In the genomic region with DNA sequence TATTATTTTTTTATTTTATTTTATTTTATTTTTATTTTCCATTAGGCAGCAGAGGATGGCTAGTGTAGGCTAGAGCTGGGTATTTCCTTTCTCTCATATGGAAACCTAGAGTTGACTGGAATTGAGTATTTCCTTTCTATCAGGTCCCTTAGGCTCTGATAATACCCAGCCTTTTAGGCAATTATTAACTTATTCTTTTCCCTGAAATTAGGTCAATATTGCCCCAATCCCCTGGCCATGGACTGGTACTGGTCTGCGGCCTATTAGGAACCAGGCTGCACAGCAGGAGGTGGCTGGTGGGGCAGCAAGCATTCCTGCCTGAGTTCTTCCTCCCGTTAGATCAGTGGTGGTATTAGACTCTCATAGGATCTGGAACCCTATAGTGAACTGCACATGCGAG, we compare ENCODE assay signal across 39 cellular contexts.
"Had no signal": no experiment of that assay in that cellular context is flagged by ENCODE, and none has a peak within 500 bp of the region (broad histone marks: within the 10 kb centered on the region; RNA-seq: fewer than 3 reads in every experiment).

No MANE protein-coding gene starts in this region.

- H3K27ac Mint-ChIP-seq: activated naive CD4-positive, alpha-beta T cell treated with anti-CD3 and anti-CD28 coated beads for 36 hours; activated naive CD4-positive, alpha-beta T cell treated with anti-CD3 and anti-CD28 coated beads, Interleukin-2, amount 50 U/mL, for 24 hours; activated naive CD4-positive, alpha-beta T cell treated with anti-CD3 and anti-CD28 coated beads, Interleukin-2, amount 50 U/mL, for 72 hours; activated naive CD8-positive, alpha-beta T cell; activated naive CD8-positive, alpha-beta T cell treated with anti-CD3 and anti-CD28 coated beads for 36 hours; activated naive CD8-positive, alpha-beta T cell treated with anti-CD3 and anti-CD28 coated beads, Interleukin-2, amount 10 ng/mL, durations not matched to agents 7 days and 5 days; activated naive CD8-positive, alpha-beta T cell treated with anti-CD3 and anti-CD28 coated beads, Interleukin-2, amount 50 U/mL, for 24 hours; activated T-cell treated with anti-CD3 and anti-CD28 coated beads, Interleukin-2, amount 50 U/mL, for 24 hours; activated T-helper 1 cell treated with anti-CD3 and anti-CD28 coated beads, Interleukin-12 subunit alpha, Interleukin-12 subunit beta, Interleukin-2, Interleukin-4 antibody, amounts not matched to agents 30 ng/mL and 10 ng/mL and 1 ng/mL, durations not matched to agents 14 hours and 24 hours and 36 hours; activated T-helper 17 cell treated with anti-CD3 and anti-CD28 coated beads, Interleukin-2, amount 50 U/mL, for 72 hours; activated T-helper 2 cell treated with anti-CD3 and anti-CD28 coated beads, Interferon-gamma antibody, Interleukin-2, Interleukin-4, amounts not matched to agents 10 μg/mL and 5 μg/mL and 100 μg/mL, durations not matched to agents 14 hours and 24 hours and 36 hours; brain had no signal

- DNase-seq: activated effector memory CD4-positive, alpha-beta T cell treated with anti-CD3 and anti-CD28 coated beads, Interleukin-2, amount 50 U/mL, for 16 hours; activated effector memory CD4-positive, alpha-beta T cell treated with Interleukin-2 at 50 U/mL for 16 hours; activated gamma-delta T cell; activated gamma-delta T cell treated with Interleukin-2 at 50 U/mL for 16 hours; activated naive CD4-positive, alpha-beta T cell; activated naive CD4-positive, alpha-beta T cell treated with anti-CD3 and anti-CD28 coated beads for 36 hours; activated naive CD4-positive, alpha-beta T cell treated with anti-CD3 and anti-CD28 coated beads, Interleukin-2, amount 50 U/mL, for 16 hours; activated naive CD8-positive, alpha-beta T cell treated with anti-CD3 and anti-CD28 coated beads for 36 hours; activated naive CD8-positive, alpha-beta T cell treated with anti-CD3 and anti-CD28 coated beads, Interleukin-2, amount 10 ng/mL, durations not matched to agents 7 days and 5 days; activated naive CD8-positive, alpha-beta T cell treated with anti-CD3 and anti-CD28 coated beads, Interleukin-2, amount 50 U/mL, for 24 hours; activated T-cell treated with anti-CD3 and anti-CD28 coated beads for 4 hours; activated T-cell treated with anti-CD3 and anti-CD28 coated beads, Interleukin-2, amount 50 U/mL, for 1 hour; activated T-cell treated with anti-CD3 and anti-CD28 coated beads, Interleukin-2, amount 50 U/mL, for 24 hours; activated T-cell treated with anti-CD3 and anti-CD28 coated beads, Interleukin-2, amount 50 U/mL, for 4 hours; activated T-cell treated with anti-CD3 and anti-CD28 coated beads, Interleukin-2, amount 50 U/mL, for 48 hours; activated T-cell treated with anti-CD3 and anti-CD28 coated beads, Interleukin-2, amount 50 U/mL, for 72 hours; adrenal gland; amniotic stem cell; amygdala; anterior cingulate cortex; aorta; body of pancreas; brain microvascular endothelial cell; caudate nucleus; central memory CD4-positive, alpha-beta T cell; cerebellar nuclear complex had no signal

- H3K4me1 ChIP-seq: adrenal gland, ascending aorta, body of pancreas, breast epithelium had no signal

- H3K27me3 ChIP-seq: adrenal gland, ascending aorta, body of pancreas, brain microvascular endothelial cell, breast epithelium, cardiac muscle cell had no signal

- H3K4me3 ChIP-seq: adrenal gland, ascending aorta, body of pancreas, breast epithelium, cardiac muscle cell had no signal

- H3K27ac ChIP-seq: adrenal gland, ascending aorta, body of pancreas, brain microvascular endothelial cell, breast epithelium, cardiac muscle cell had no signal

- H3K4me1 Mint-ChIP-seq: activated naive CD4-positive, alpha-beta T cell treated with anti-CD3 and anti-CD28 coated beads, Interleukin-2, amount 50 U/mL, for 24 hours; activated naive CD8-positive, alpha-beta T cell treated with anti-CD3 and anti-CD28 coated beads for 36 hours; activated naive CD8-positive, alpha-beta T cell treated with anti-CD3 and anti-CD28 coated beads, Interleukin-2, amount 10 ng/mL, durations not matched to agents 7 days and 5 days; activated naive CD8-positive, alpha-beta T cell treated with anti-CD3 and anti-CD28 coated beads, Interleukin-2, amount 50 U/mL, for 24 hours; activated T-helper 17 cell treated with anti-CD3 and anti-CD28 coated beads, Interleukin-2, amount 50 U/mL, for 72 hours; brain; central memory CD8-positive, alpha-beta T cell had no signal

- H3K36me3 ChIP-seq: adrenal gland, ascending aorta, brain microvascular endothelial cell, breast epithelium, cardiac muscle cell had no signal

- H3K27me3 Mint-ChIP-seq: activated naive CD4-positive, alpha-beta T cell treated with anti-CD3 and anti-CD28 coated beads, Interleukin-2, amount 50 U/mL, for 24 hours; activated naive CD8-positive, alpha-beta T cell; activated naive CD8-positive, alpha-beta T cell treated with anti-CD3 and anti-CD28 coated beads for 36 hours; activated naive CD8-positive, alpha-beta T cell treated with anti-CD3 and anti-CD28 coated beads, Interleukin-2, amount 10 ng/mL, durations not matched to agents 7 days and 5 days; activated naive CD8-positive, alpha-beta T cell treated with anti-CD3 and anti-CD28 coated beads, Interleukin-2, amount 50 U/mL, for 24 hours; activated T-cell treated with anti-CD3 and anti-CD28 coated beads, Interleukin-2, amount 50 U/mL, for 24 hours; activated T-helper 17 cell treated with anti-CD3 and anti-CD28 coated beads, Interleukin-2, amount 50 U/mL, for 72 hours; brain; central memory CD8-positive, alpha-beta T cell had no signal

- H3K9me3 ChIP-seq: adrenal gland, ascending aorta, body of pancreas had no signal

- ATAC-seq: activated naive CD4-positive, alpha-beta T cell treated with anti-CD3 and anti-CD28 coated beads, Interleukin-2, amount 50 U/mL, for 72 hours; activated naive CD8-positive, alpha-beta T cell treated with anti-CD3 and anti-CD28 coated beads, Interleukin-2, amount 50 U/mL, for 24 hours; activated T-cell treated with anti-CD3 and anti-CD28 coated beads, Interleukin-2, amount 50 U/mL, for 4 hours; activated T-cell treated with anti-CD3 and anti-CD28 coated beads, Interleukin-2, amount 50 U/mL, for 72 hours; activated T-helper 17 cell treated with anti-CD3 and anti-CD28 coated beads, Interleukin-2, amount 50 U/mL, for 72 hours; body of pancreas had no signal

- FAIRE-seq: astrocyte, bronchial epithelial cell had no signal

- H3K4me3 Mint-ChIP-seq: activated naive CD4-positive, alpha-beta T cell treated with anti-CD3 and anti-CD28 coated beads for 36 hours; activated naive CD4-positive, alpha-beta T cell treated with anti-CD3 and anti-CD28 coated beads, Interleukin-2, amount 50 U/mL, for 24 hours; activated naive CD8-positive, alpha-beta T cell; activated naive CD8-positive, alpha-beta T cell treated with anti-CD3 and anti-CD28 coated beads for 36 hours; activated naive CD8-positive, alpha-beta T cell treated with anti-CD3 and anti-CD28 coated beads, Interleukin-2, amount 10 ng/mL, durations not matched to agents 7 days and 5 days; activated naive CD8-positive, alpha-beta T cell treated with anti-CD3 and anti-CD28 coated beads, Interleukin-2, amount 50 U/mL, for 24 hours; activated T-cell treated with anti-CD3 and anti-CD28 coated beads, Interleukin-2, amount 50 U/mL, for 24 hours; activated T-cell treated with anti-CD3 and anti-CD28 coated beads, Interleukin-2, amount 50 U/mL, for 4 hours; activated T-cell treated with anti-CD3 and anti-CD28 coated beads, Interleukin-2, amount 50 U/mL, for 72 hours; activated T-helper 1 cell treated with anti-CD3 and anti-CD28 coated beads, Interleukin-12 subunit alpha, Interleukin-12 subunit beta, Interleukin-2, Interleukin-4 antibody, amounts not matched to agents 30 ng/mL and 10 ng/mL and 1 ng/mL, durations not matched to agents 14 hours and 24 hours and 36 hours; activated T-helper 17 cell treated with anti-CD3 and anti-CD28 coated beads, Interleukin-2, amount 50 U/mL, for 72 hours; brain; central memory CD8-positive, alpha-beta T cell had no signal

- H3K36me3 Mint-ChIP-seq: activated naive CD4-positive, alpha-beta T cell treated with anti-CD3 and anti-CD28 coated beads, Interleukin-2, amount 50 U/mL, for 24 hours; activated naive CD4-positive, alpha-beta T cell treated with anti-CD3 and anti-CD28 coated beads, Interleukin-2, amount 50 U/mL, for 72 hours; activated naive CD8-positive, alpha-beta T cell; activated naive CD8-positive, alpha-beta T cell treated with anti-CD3 and anti-CD28 coated beads for 36 hours; activated naive CD8-positive, alpha-beta T cell treated with anti-CD3 and anti-CD28 coated beads, Interleukin-2, amount 10 ng/mL, durations not matched to agents 7 days and 5 days; brain had no signal

- H3K9me3 Mint-ChIP-seq: activated naive CD4-positive, alpha-beta T cell treated with anti-CD3 and anti-CD28 coated beads for 36 hours; activated T-cell treated with anti-CD3 and anti-CD28 coated beads, Interleukin-2, amount 50 U/mL, for 24 hours; activated T-helper 1 cell treated with anti-CD3 and anti-CD28 coated beads, Interleukin-12 subunit alpha, Interleukin-12 subunit beta, Interleukin-2, Interleukin-4 antibody, amounts not matched to agents 30 ng/mL and 10 ng/mL and 1 ng/mL, durations not matched to agents 14 hours and 24 hours and 36 hours had no signal
